ENCODE assay signal across 9 cellular contexts in the genomic region with DNA sequence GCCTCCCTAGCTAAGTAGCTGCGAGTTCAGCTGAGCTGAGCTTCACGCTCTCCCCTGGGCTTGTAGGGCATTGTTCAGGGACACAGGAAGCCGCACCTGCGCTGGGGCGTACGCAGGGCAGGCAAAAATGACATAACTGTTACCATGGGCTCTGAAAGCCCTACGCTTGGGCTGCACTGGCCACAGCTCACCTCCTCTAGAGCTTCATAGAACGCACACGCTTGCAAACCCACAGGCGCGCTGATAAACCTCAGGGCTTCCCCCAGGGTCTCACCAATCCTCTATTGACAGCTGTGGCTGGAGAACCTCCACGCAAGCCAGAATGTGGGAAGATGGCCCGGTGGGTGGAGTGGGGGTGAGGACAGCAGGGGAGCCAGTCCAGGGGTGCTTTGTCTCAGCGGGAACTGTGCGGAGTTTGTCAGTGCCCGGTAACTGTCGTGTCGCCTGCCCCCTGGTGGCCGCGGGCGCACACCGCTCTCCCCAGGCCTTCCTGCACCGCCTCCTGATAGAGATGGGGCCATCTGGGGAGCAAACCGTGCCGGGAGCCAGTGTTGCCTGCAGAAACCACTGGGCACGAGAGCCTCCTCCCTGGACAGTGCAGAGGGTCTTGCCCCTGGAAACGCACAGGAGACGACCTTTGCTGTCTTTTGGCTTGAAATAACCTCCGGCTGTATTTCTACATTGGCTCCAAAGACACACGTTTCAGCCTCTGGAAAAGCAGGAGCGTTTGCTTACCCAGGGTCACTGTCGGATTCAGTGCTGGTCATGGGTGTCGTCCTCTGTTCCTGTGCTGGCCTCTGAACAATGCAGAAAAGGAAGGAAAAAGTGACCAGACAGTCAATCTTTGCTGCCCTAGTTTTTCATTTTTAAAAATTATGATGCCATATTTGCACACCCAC. TPM values are rescaled to one million over a fixed set of nuclear protein-coding genes. Genes with fewer than 3 reads are reported as not detected.
A peak's percentile ranks its signal among the peaks of the same experiment; 100 is the strongest.
DNase-seq lines count a peak whose midpoint lies in the region; ATAC-seq and TF ChIP-seq lines count a peak whose summit lies in the region.
"Had no signal": no experiment of that assay in that cellular context is flagged by ENCODE, and none has a peak within 500 bp of the region (broad histone marks: within the 10 kb centered on the region; RNA-seq: fewer than 3 reads in every experiment).

No MANE protein-coding gene starts in this region.

- no peak overlapping the region for H3K4me3 ChIP-seq in dorsolateral prefrontal cortex
- H3K4me3 ChIP-seq: BLaER1 treated with 17β-estradiol and CSF1 and Interleukin-3, amounts not matched to agents 10 nM and 100 nM had no signal

- POLR2A ChIA-PET in activated CD4-positive, alpha-beta T cell treated with anti-CD3 and anti-CD28 coated beads, Interleukin-2, amount 10 ng/mL, durations not matched to agents 7 days and 5 days (lab: Charles Lee): no interaction called here

- H3K4me1 Mint-ChIP-seq in activated CD4-positive, alpha-beta T cell treated with anti-CD3 and anti-CD28 coated beads, Interleukin-2, amount 10 ng/mL, durations not matched to agents 7 days and 5 days: no peaks in the 10 kb centered on the region
- H3K4me1 Mint-ChIP-seq in memory B cell: no peaks in the 10 kb centered on the region

- H3K36me3 Mint-ChIP-seq in activated CD4-positive, alpha-beta T cell treated with anti-CD3 and anti-CD28 coated beads, Interleukin-2, amount 10 ng/mL, durations not matched to agents 7 days and 5 days (ENCODE audit: low read depth): no peaks in the 10 kb centered on the region
- H3K36me3 Mint-ChIP-seq in memory B cell: no peaks in the 10 kb centered on the region

- ATAC-seq in HG02973 (IDR thresholded peaks at IDR 0.05; ENCODE audit: unreplicated experiment) (peak; percentile 87), memory B cell (ENCODE audit: low read depth) (peak; percentile 98)

- intact Hi-C loops in dorsolateral prefrontal cortex (cut with DNase I): no loop called here

- peaks cover 0 to 13% (median 0%) of the 10 kb centered on the region in 45 donors for H3K27me3 ChIP-seq in dorsolateral prefrontal cortex
- H3K27me3 ChIP-seq: BLaER1 treated with 17β-estradiol and CSF1 and Interleukin-3, amounts not matched to agents 10 nM and 100 nM had no signal

- DNase-seq in NCI-H1417 (lab: John Stamatoyannopoulos, UW) (peak; percentile 35 to 59 (median 52)), NCI-H1417 treated with DMSO at 0.1 percent for 48 hours (lab: John Stamatoyannopoulos, UW) (no peak), NCI-H345 treated with DMSO at 0.1 percent for 48 hours (lab: John Stamatoyannopoulos, UW; ENCODE audit: unreplicated experiment) (peak; percentile 33), dorsolateral prefrontal cortex (peak in 7 of 10 donors; percentile 25 to 77 (median 60)), memory B cell (ENCODE audit: low spot score in 2 of 2) (peak; percentile 70 to 81)
- DNase-seq in activated CD4-positive, alpha-beta T cell treated with anti-CD3 and anti-CD28 coated beads, Interleukin-2, amount 10 ng/mL, durations not matched to agents 7 days and 5 days: peak; percentile 69
- peak; percentile 14 to 37 for DNase-seq in stimulated activated CD8-positive, alpha-beta memory T cell treated with anti-CD3 and anti-CD28 coated beads, Interleukin-2, amount 100 ng/mL, for 1 hour (ENCODE audit: low read depth in 2 of 2)

- H3K9me3 Mint-ChIP-seq in activated CD4-positive, alpha-beta T cell treated with anti-CD3 and anti-CD28 coated beads, Interleukin-2, amount 10 ng/mL, durations not matched to agents 7 days and 5 days: no peaks in the 10 kb centered on the region
- no peaks in the 10 kb centered on the region for H3K9me3 Mint-ChIP-seq in memory B cell

- TF ChIP-seq CTCF in dorsolateral prefrontal cortex (IDR thresholded peaks at IDR 0.05 in 54 of 56, conservative IDR thresholded peaks at IDR 0.05 in 2 of 56; ENCODE audit: low read depth in 1 of 56, partially characterized antibody in 56 of 56): peak; percentile 21 to 81 (median 73)

- no peak overlapping the region for H3K4me3 Mint-ChIP-seq in activated CD4-positive, alpha-beta T cell treated with anti-CD3 and anti-CD28 coated beads, Interleukin-2, amount 10 ng/mL, durations not matched to agents 7 days and 5 days
- H3K4me3 Mint-ChIP-seq in memory B cell: peak overlapping the region; percentile 5

- H3K27ac ChIP-seq in dorsolateral prefrontal cortex: no peak overlapping the region
- H3K27ac ChIP-seq: BLaER1 treated with 17β-estradiol and CSF1 and Interleukin-3, amounts not matched to agents 10 nM and 100 nM had no signal

- CTCF ChIA-PET in activated CD4-positive, alpha-beta T cell treated with anti-CD3 and anti-CD28 coated beads, Interleukin-2, amount 10 ng/mL, durations not matched to agents 7 days and 5 days (lab: Charles Lee): interaction anchor here (2.0 kb wide), 1 partner anchor 504 kb away, joined by 4 read pairs; no protein-coding TSS in a partner anchor

- peaks cover 32% of the 10 kb centered on the region for H3K27me3 Mint-ChIP-seq in activated CD4-positive, alpha-beta T cell treated with anti-CD3 and anti-CD28 coated beads, Interleukin-2, amount 10 ng/mL, durations not matched to agents 7 days and 5 days
- peaks cover 11% of the 10 kb centered on the region for H3K27me3 Mint-ChIP-seq in memory B cell

- no peak overlapping the region for H3K27ac Mint-ChIP-seq in activated CD4-positive, alpha-beta T cell treated with anti-CD3 and anti-CD28 coated beads, Interleukin-2, amount 10 ng/mL, durations not matched to agents 7 days and 5 days
- no peak overlapping the region for H3K27ac Mint-ChIP-seq in memory B cell

RNA-seq across cellular contexts. Expression of gene CIDEA, which starts 17.0 kb away (rescaled TPM):
- not detected for total RNA-seq in activated CD4-positive, alpha-beta T cell treated with anti-CD3 and anti-CD28 coated beads, Interleukin-2, amount 10 ng/mL, durations not matched to agents 7 days and 5 days
- total RNA-seq in dorsolateral prefrontal cortex: 10 to 100 TPM in 10 of 120 experiments, 1 to 10 TPM in 110; 2.0 to 14.5 (median 6.9) TPM
